25 cellular contexts compared by ENCODE assay signal in the genomic region with DNA sequence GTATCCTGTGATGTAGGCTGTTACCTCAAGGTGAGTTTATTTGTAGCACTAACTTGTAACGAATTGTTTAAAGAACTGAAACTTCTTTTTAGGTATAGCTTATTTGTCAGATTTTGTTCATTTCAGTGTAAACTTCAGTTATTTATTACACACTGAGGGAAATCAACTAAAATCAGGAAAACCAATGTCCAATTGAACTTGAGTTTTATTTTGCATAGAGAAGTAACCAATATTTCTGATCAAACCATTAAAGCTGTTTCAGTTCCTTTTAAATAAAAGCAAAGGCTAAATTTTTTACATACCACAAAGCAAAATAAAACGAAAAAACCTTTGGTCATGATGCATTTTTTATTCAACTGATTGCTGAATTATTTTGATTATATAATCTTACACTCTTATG.
"Had no signal": no experiment of that assay in that cellular context is flagged by ENCODE, and none has a peak within 500 bp of the region (broad histone marks: within the 10 kb centered on the region; RNA-seq: fewer than 3 reads in every experiment).

No MANE protein-coding gene starts in this region.

- H2AFZ ChIP-seq: hepatocyte, neural progenitor cell, parathyroid adenoma had no signal

- DNase-seq: islet precursor cell; left ventricle myocardium inferior; mesendoderm; naive B cell; natural killer cell; nephron progenitor cell; occipital lobe; stimulated activated CD4-positive, alpha-beta T cell treated with anti-CD3 and anti-CD28 coated beads, Interleukin-12 subunit alpha, Interleukin-12 subunit beta, amount 100 ng/mL, for 4 hours; stimulated activated CD4-positive, alpha-beta T cell treated with anti-CD3 and anti-CD28 coated beads, Interleukin-15, amount 100 ng/mL, for 24 hours; stimulated activated CD4-positive, alpha-beta T cell treated with anti-CD3 and anti-CD28 coated beads, Interleukin-2, amount 100 ng/mL, for 24 hours; stimulated activated CD4-positive, alpha-beta T cell treated with anti-CD3 and anti-CD28 coated beads, Interleukin-4, amount 100 ng/mL, for 1 hour; stimulated activated naive CD4-positive, alpha-beta T cell; tibial artery; upper lobe of right lung had no signal

- H3K79me2 ChIP-seq: hepatocyte had no signal

- H3K9me3 ChIP-seq: left ventricle myocardium inferior, neutrophil, right atrium auricular region, suprapubic skin, thoracic aorta, tibial artery, upper lobe of right lung had no signal

- H3K4me1 ChIP-seq: neural progenitor cell, parathyroid adenoma, suprapubic skin, upper lobe of right lung had no signal

- H3K9ac ChIP-seq: neural progenitor cell, parathyroid adenoma had no signal

- H3K36me3 ChIP-seq: neural progenitor cell, neutrophil, thoracic aorta, tibial artery, upper lobe of right lung had no signal

- H3K27me3 ChIP-seq: hepatocyte, neural progenitor cell, neutrophil, right atrium auricular region, suprapubic skin, tibial artery, upper lobe of right lung had no signal

- H3K27ac ChIP-seq: hepatocyte, left ventricle myocardium inferior, neural progenitor cell, neutrophil, parathyroid adenoma, right atrium auricular region, skin epidermis, suprapubic skin, thoracic aorta, tibial artery, upper lobe of right lung had no signal

- H3K4me2 ChIP-seq: hepatocyte, neural progenitor cell had no signal

- FAIRE-seq: urothelium cell line had no signal

- H3K4me3 ChIP-seq: hepatocyte, left ventricle myocardium inferior, lung, neural progenitor cell, right atrium auricular region, skin epidermis, suprapubic skin, thoracic aorta, tibial artery, upper lobe of right lung had no signal

- ATAC-seq: natural killer cell, sciatic nerve, upper lobe of right lung had no signal
